ENCODE assay signal across 8 cellular contexts in the genomic region with DNA sequence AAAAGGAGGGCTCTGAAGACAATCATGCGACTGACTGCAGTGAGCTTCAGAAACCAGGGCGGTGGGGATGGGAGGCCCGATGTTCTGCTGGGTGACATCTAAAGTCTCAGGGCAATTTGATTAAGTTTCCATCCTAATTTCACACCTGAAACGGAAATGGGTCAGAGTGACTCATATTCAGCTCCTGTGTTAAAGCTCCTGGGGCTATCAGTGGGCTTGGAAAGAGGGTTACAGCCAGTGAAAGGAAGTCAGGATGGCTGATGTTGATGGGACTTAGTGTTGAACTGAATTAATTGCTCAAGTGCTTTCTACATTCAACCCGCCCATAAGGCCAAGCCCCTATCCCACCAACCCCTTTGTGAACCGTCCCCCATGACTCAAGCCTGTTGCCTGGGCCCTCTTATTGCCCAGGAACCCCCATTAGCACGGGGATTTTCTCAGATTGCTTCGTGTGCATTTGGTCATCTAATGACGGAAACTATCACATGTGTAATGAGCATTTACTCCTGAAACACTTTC. TPM values are rescaled to one million over a fixed set of nuclear protein-coding genes. Genes with fewer than 3 reads are reported as not detected.
DNase-seq lines count a peak whose midpoint lies in the region; ATAC-seq and TF ChIP-seq lines count a peak whose summit lies in the region.
"Had no signal": no experiment of that assay in that cellular context is flagged by ENCODE, and none has a peak within 500 bp of the region (broad histone marks: within the 10 kb centered on the region; RNA-seq: fewer than 3 reads in every experiment).

No MANE protein-coding gene starts in this region.

- intact Hi-C loops in Calu3 (cut with micrococcal nuclease; ENCODE audit: unreplicated experiment): no loop called here
- intact Hi-C loops in stomach (cut with DNase I; ENCODE audit: low total_unique reads): no loop called here

- no peaks in the 10 kb centered on the region for H3K27me3 Mint-ChIP-seq in activated CD8-positive, alpha-beta memory T cell treated with anti-CD3 and anti-CD28 coated beads, Interleukin-2, amount 10 ng/mL, durations not matched to agents 7 days and 5 days
- no peaks in the 10 kb centered on the region for H3K27me3 Mint-ChIP-seq in Calu3 (ENCODE audit: unreplicated experiment)

- BruUV-seq in Calu3 (replicated peaks; lab: Mats Ljungman, UMichigan): no TSS peak

- H3K27ac Mint-ChIP-seq in activated CD8-positive, alpha-beta memory T cell treated with anti-CD3 and anti-CD28 coated beads, Interleukin-2, amount 10 ng/mL, durations not matched to agents 7 days and 5 days: peak overlapping the region; percentile 41
- no peak overlapping the region for H3K27ac Mint-ChIP-seq in Calu3 (ENCODE audit: unreplicated experiment)

- H3K36me3 ChIP-seq in stomach: peaks cover 0 to 5% (median 0%) of the 10 kb centered on the region in 4 donors

- H3K27me3 ChIP-seq in stomach: no peaks in the 10 kb centered on the region

- TF ChIP-seq CTCF in Calu3 (IDR thresholded peaks at IDR 0.05; ENCODE audit: unreplicated experiment) (no peak), stomach (IDR thresholded peaks at IDR 0.05) (no peak)

- H3K4me3 ChIP-seq in stomach: no peak overlapping the region

- no peaks in the 10 kb centered on the region for H3K9me3 ChIP-seq in stomach

- H3K9me3 Mint-ChIP-seq in activated CD8-positive, alpha-beta memory T cell treated with anti-CD3 and anti-CD28 coated beads, Interleukin-2, amount 10 ng/mL, durations not matched to agents 7 days and 5 days (ENCODE audit: low read depth): no peaks in the 10 kb centered on the region
- H3K9me3 Mint-ChIP-seq in Calu3 (ENCODE audit: low read depth, unreplicated experiment): no peaks in the 10 kb centered on the region

- CTCF ChIA-PET in activated CD8-positive, alpha-beta memory T cell treated with anti-CD3 and anti-CD28 coated beads, Interleukin-2, amount 10 ng/mL, durations not matched to agents 7 days and 5 days (lab: Charles Lee): interaction anchor here (0.9 to 1.7 kb wide), 6 partner anchors 9 to 200 kb away, joined by 3 to 6 read pairs (median 4); a partner anchor contains a TSS
- CTCF ChIA-PET in Calu3 (lab: Charles Lee): interaction anchor here (1.1 kb wide), 1 partner anchor 20 kb away, joined by 3 read pairs; no protein-coding TSS in a partner anchor

- DNase-seq in activated CD8-positive, alpha-beta memory T cell treated with anti-CD3 and anti-CD28 coated beads, Interleukin-2, amount 10 ng/mL, durations not matched to agents 7 days and 5 days: peak; percentile 68
- DNase-seq in stimulated activated CD8-positive, alpha-beta memory T cell treated with anti-CD3 and anti-CD28 coated beads, Interleukin-12 subunit alpha, Interleukin-12 subunit beta, amount 100 ng/mL, for 4 hours (ENCODE audit: low read depth): peak; percentile 19
- DNase-seq in Calu3: no peak
- no peak for DNase-seq in stomach
- no peak for DNase-seq in mesenteric fat pad (ENCODE audit: low spot score)

- 82 to 92% (median 88%) methylated on average over 9 of the region's 9 CpGs for WGBS in stomach, 5 donors

- ATAC-seq in GM19351 (IDR thresholded peaks at IDR 0.05; ENCODE audit: unreplicated experiment) (peak; percentile 84), HG02943 (IDR thresholded peaks at IDR 0.05; ENCODE audit: low read depth, unreplicated experiment) (peak; percentile 82)
- peak; percentile 84 for ATAC-seq in activated CD8-positive, alpha-beta memory T cell treated with anti-CD3 and anti-CD28 coated beads, Interleukin-2, amount 10 ng/mL, durations not matched to agents 7 days and 5 days
- ATAC-seq: HCT116 had no signal

- TF ChIP-seq EP300 in stomach (IDR thresholded peaks at IDR 0.05): no peak

- H3K4me3 Mint-ChIP-seq in activated CD8-positive, alpha-beta memory T cell treated with anti-CD3 and anti-CD28 coated beads, Interleukin-2, amount 10 ng/mL, durations not matched to agents 7 days and 5 days: no peak overlapping the region
- H3K4me3 Mint-ChIP-seq in Calu3 (ENCODE audit: low read depth, unreplicated experiment): no peak overlapping the region

- H3K36me3 Mint-ChIP-seq in activated CD8-positive, alpha-beta memory T cell treated with anti-CD3 and anti-CD28 coated beads, Interleukin-2, amount 10 ng/mL, durations not matched to agents 7 days and 5 days: peaks cover 2% of the 10 kb centered on the region
- no peaks in the 10 kb centered on the region for H3K36me3 Mint-ChIP-seq in Calu3 (ENCODE audit: insufficient read depth, unreplicated experiment)

- peaks cover 0 to 38% (median 18%) of the 10 kb centered on the region in 4 donors for H3K4me1 ChIP-seq in stomach

- no peak for TF ChIP-seq POLR2A in stomach (IDR thresholded peaks at IDR 0.05)

- H3K27ac ChIP-seq in stomach: no peak overlapping the region

- peaks cover 16% of the 10 kb centered on the region for H3K4me1 Mint-ChIP-seq in activated CD8-positive, alpha-beta memory T cell treated with anti-CD3 and anti-CD28 coated beads, Interleukin-2, amount 10 ng/mL, durations not matched to agents 7 days and 5 days
- H3K4me1 Mint-ChIP-seq in Calu3 (ENCODE audit: low read depth, unreplicated experiment): no peaks in the 10 kb centered on the region

RNA-seq across cellular contexts. Expression of a gene that starts 47.1 kb away (rescaled TPM):
- total RNA-seq in activated CD8-positive, alpha-beta memory T cell treated with anti-CD3 and anti-CD28 coated beads, Interleukin-2, amount 10 ng/mL, durations not matched to agents 7 days and 5 days: 10 to 100 TPM; 25.1 to 26.0 TPM
- total RNA-seq in Calu3 (2022) (12.6 and 13.2 TPM in 2 replicates), stomach (10 to 100 TPM in 1 of 5 donors, 1 to 10 TPM in 3, not detected in 1; 2.7 to 20.4 (median 7.5) TPM), mesenteric fat pad (11.0 TPM)
- polyA plus RNA-seq in stomach: 10 to 100 TPM in 2 of 3 donors, 1 to 10 TPM in 1; 8.2 to 15.3 (median 10.2) TPM

Comparison
In these comparisons a context has a peak if more than half of its experiments do, and no peak if none do; other contexts are left out.
1. DNase-seq: peak in activated CD8-positive, alpha-beta memory T cell treated with anti-CD3 and anti-CD28 coated beads, Interleukin-2, amount 10 ng/mL, durations not matched to agents 7 days and 5 days (single experiment) and stimulated activated CD8-positive, alpha-beta memory T cell treated with anti-CD3 and anti-CD28 coated beads, Interleukin-12 subunit alpha, Interleukin-12 subunit beta, amount 100 ng/mL, for 4 hours (single experiment); none in Calu3 (single experiment), stomach (single experiment) and mesenteric fat pad (single experiment).
2. Peak in every context shown above with its lines, with median percentiles within 50 percentile points of each other: ATAC-seq.